8 cellular contexts compared by ENCODE assay signal in genomic region chr16:87316923-87317765, GRCh38. TPM values are rescaled to one million over a fixed set of nuclear protein-coding genes. Genes with fewer than 3 reads are reported as not detected.
A peak's percentile ranks its signal among the peaks of the same experiment; 100 is the strongest.
DNase-seq lines count a peak whose midpoint lies in the region; ATAC-seq and TF ChIP-seq lines count a peak whose summit lies in the region.

TSS of gene C16orf95 (minus strand) at chr16:87317392. CDS start at chr16:87317242, 150 bp downstream.

- TF ChIP-seq POLR2A in lower leg skin (IDR thresholded peaks at IDR 0.05): peak in 1 of 2 donors; percentile 79

- H3K4me3 Mint-ChIP-seq in activated CD4-positive, alpha-beta memory T cell treated with anti-CD3 and anti-CD28 coated beads, Interleukin-2, amount 10 ng/mL, durations not matched to agents 7 days and 5 days: peak within 1 kb of the TSS; percentile 99

- POLR2A ChIA-PET in activated CD4-positive, alpha-beta memory T cell treated with anti-CD3 and anti-CD28 coated beads, Interleukin-2, amount 10 ng/mL, durations not matched to agents 7 days and 5 days (lab: Charles Lee): interaction anchor here (0.6 to 5.1 kb wide), 18 partner anchors 9 to 449 kb away, joined by 3 to 70 read pairs (median 4); partner anchors contain the start of genes FBXO31, KLHDC4 and MAP1LC3B

- no peaks in the 10 kb centered on the region for H3K27me3 ChIP-seq in dorsolateral prefrontal cortex

- H3K27ac ChIP-seq in dorsolateral prefrontal cortex: peak within 1 kb of the TSS; percentile 67 to 98 (median 94)

- ATAC-seq in GM19455 (IDR thresholded peaks at IDR 0.05; ENCODE audit: unreplicated experiment): peak; percentile 93

- intact Hi-C loops in dorsolateral prefrontal cortex (cut with DNase I): loop anchor here (2.0 to 5.0 kb wide), 3 partner anchors 66 to 175 kb away; partner anchors contain the start of genes FBXO31 (in 2 of the 2), MAP1LC3B (in 1 of the 2) and ZCCHC14 (in 1 of the 2)
- intact Hi-C loops in lower leg skin (cut with DNase I; ENCODE audit: low total_unique reads): no loop called here

- 0 to 2% methylated on average over 15 to 43 of the region's 65 CpGs for WGBS in lower leg skin, 2 donors

- DNase-seq in CMK (ENCODE audit: low read depth) (peak; percentile 93), HK-2 (ENCODE audit: unreplicated experiment) (peak; percentile 98), NCI-H82 (lab: John Stamatoyannopoulos, UW) (peak; percentile 95), dorsolateral prefrontal cortex (peak; percentile 93 to 98 (median 97)), lower leg skin (ENCODE audit: low spot score in 2 of 2) (peak; percentile 96 to 100)
- peak; percentile 96 for DNase-seq in activated CD4-positive, alpha-beta memory T cell treated with anti-CD3 and anti-CD28 coated beads, Interleukin-2, amount 10 ng/mL, durations not matched to agents 7 days and 5 days
- peak; percentile 94 to 95 for DNase-seq in stimulated activated CD4-positive, alpha-beta T cell treated with anti-CD3 and anti-CD28 coated beads, Interleukin-4, amount 100 ng/mL, for 4 hours

- TF ChIP-seq CTCF in dorsolateral prefrontal cortex (IDR thresholded peaks at IDR 0.05 in 54 of 56, conservative IDR thresholded peaks at IDR 0.05 in 2 of 56; ENCODE audit: low read depth in 1 of 56, partially characterized antibody in 56 of 56): peak; percentile 37 to 79 (median 62)
- TF ChIP-seq CTCF in lower leg skin (IDR thresholded peaks at IDR 0.05): no peak

- CTCF ChIA-PET in activated CD4-positive, alpha-beta memory T cell treated with anti-CD3 and anti-CD28 coated beads, Interleukin-2, amount 10 ng/mL, durations not matched to agents 7 days and 5 days (lab: Charles Lee): interaction anchor here (0.7 to 2.9 kb wide), 10 partner anchors 9 to 79 kb away, joined by 3 to 16 read pairs (median 5); partner anchors contain the start of gene FBXO31

- H3K27ac Mint-ChIP-seq in activated CD4-positive, alpha-beta memory T cell treated with anti-CD3 and anti-CD28 coated beads, Interleukin-2, amount 10 ng/mL, durations not matched to agents 7 days and 5 days: peak within 1 kb of the TSS; percentile 97

- no peaks in the 10 kb centered on the region for H3K27me3 Mint-ChIP-seq in activated CD4-positive, alpha-beta memory T cell treated with anti-CD3 and anti-CD28 coated beads, Interleukin-2, amount 10 ng/mL, durations not matched to agents 7 days and 5 days

- H3K9me3 Mint-ChIP-seq in activated CD4-positive, alpha-beta memory T cell treated with anti-CD3 and anti-CD28 coated beads, Interleukin-2, amount 10 ng/mL, durations not matched to agents 7 days and 5 days: no peaks in the 10 kb centered on the region

- peaks cover 9% of the 10 kb centered on the region for H3K36me3 Mint-ChIP-seq in activated CD4-positive, alpha-beta memory T cell treated with anti-CD3 and anti-CD28 coated beads, Interleukin-2, amount 10 ng/mL, durations not matched to agents 7 days and 5 days (ENCODE audit: low read depth)

- peaks cover 27% of the 10 kb centered on the region for H3K4me1 Mint-ChIP-seq in activated CD4-positive, alpha-beta memory T cell treated with anti-CD3 and anti-CD28 coated beads, Interleukin-2, amount 10 ng/mL, durations not matched to agents 7 days and 5 days

- H3K4me3 ChIP-seq in dorsolateral prefrontal cortex (peak within 1 kb of the TSS; percentile 68 to 100 (median 93)), lower leg skin (ENCODE audit: low read depth, poor library complexity, severe bottlenecking) (peak within 1 kb of the TSS; percentile 92)

RNA-seq across cellular contexts. Expression of gene C16orf95, which starts in this region (rescaled TPM):
- 1 to 10 TPM; 8.6 to 9.6 TPM for total RNA-seq in activated CD4-positive, alpha-beta memory T cell treated with anti-CD3 and anti-CD28 coated beads, Interleukin-2, amount 10 ng/mL, durations not matched to agents 7 days and 5 days
- 10 to 100 TPM in 26 of 120 experiments, 1 to 10 TPM in 94; 3.5 to 15.9 (median 8.1) TPM for total RNA-seq in dorsolateral prefrontal cortex
- total RNA-seq in lower leg skin: 1 to 10 TPM; 1.4 to 2.5 (median 1.9) TPM

Comparison
In these comparisons a context has a peak if more than half of its experiments do, and no peak if none do; other contexts are left out.
1. Peak in every context shown above with its lines: DNase-seq, ATAC-seq, H3K4me3 ChIP-seq and H3K27ac ChIP-seq.
2. CTCF ChIP-seq: peak in dorsolateral prefrontal cortex (56 of 56); none in lower leg skin (0 of 3).